In the genomic region with DNA sequence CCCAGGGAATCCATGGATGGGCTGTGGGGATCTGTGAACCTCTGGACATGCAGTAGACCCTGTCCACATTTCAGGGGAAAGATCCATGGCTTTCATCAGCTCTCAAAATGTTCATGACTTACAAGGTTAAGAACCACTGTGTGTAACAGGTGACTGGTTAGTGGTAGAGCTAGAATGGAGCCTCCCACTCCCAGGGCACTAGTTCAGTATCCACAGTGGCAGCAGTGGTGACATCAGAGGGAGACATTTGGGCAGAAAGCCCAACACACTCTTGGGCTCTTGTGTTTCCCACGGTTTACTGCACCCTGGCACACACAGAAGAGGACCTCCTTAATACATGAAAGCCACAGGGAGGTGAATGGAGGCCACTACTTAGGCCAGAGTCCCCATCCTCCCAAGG, we compare ENCODE assay signal across 32 cellular contexts. TPM values are rescaled to one million over a fixed set of nuclear protein-coding genes. Genes with fewer than 3 reads are reported as not detected.
"Had no signal": no experiment of that assay in that cellular context is flagged by ENCODE, and none has a peak within 500 bp of the region (broad histone marks: within the 10 kb centered on the region; RNA-seq: fewer than 3 reads in every experiment).

No MANE protein-coding gene starts in this region.

- DNase-seq: activated B cell treated with CpG ODN at 0.5 μM for 24 hours; activated CD4-positive, alpha-beta T cell treated with anti-CD3 and anti-CD28 coated beads for 48 hours; activated CD4-positive, alpha-beta T cell treated with anti-CD3 and anti-CD28 coated beads, Interleukin-2, amount 50 U/mL, for 1 hour; activated CD4-positive, alpha-beta T cell treated with anti-CD3 and anti-CD28 coated beads, Interleukin-2, amount 50 U/mL, for 48 hours; activated CD8-positive, alpha-beta memory T cell treated with anti-CD3 and anti-CD28 coated beads for 24 hours; activated CD8-positive, alpha-beta T cell treated with anti-CD3 and anti-CD28 coated beads for 36 hours; activated effector memory CD4-positive, alpha-beta T cell treated with Interleukin-2 at 50 U/mL for 16 hours; activated gamma-delta T cell treated with Interleukin-2 at 50 U/mL for 16 hours; activated naive CD4-positive, alpha-beta T cell treated with anti-CD3 and anti-CD28 coated beads, Interleukin-2, amount 50 U/mL, for 16 hours; activated naive CD4-positive, alpha-beta T cell treated with Interleukin-2 at 50 U/mL for 16 hours; activated naive CD8-positive, alpha-beta T cell treated with anti-CD3 and anti-CD28 coated beads for 36 hours; activated naive CD8-positive, alpha-beta T cell treated with anti-CD3 and anti-CD28 coated beads, Interleukin-2, amount 50 U/mL, for 24 hours; activated T-cell treated with anti-CD3 and anti-CD28 coated beads, Interleukin-2, amount 50 U/mL, for 4 hours; adrenal gland; amygdala; body of pancreas; central memory CD4-positive, alpha-beta T cell; dorsolateral prefrontal cortex; effector memory CD4-positive, alpha-beta T cell; endodermal cell; foreskin fibroblast; head of caudate nucleus; T-helper 1 cell; T-helper 17 cell; T1000; WERI-Rb-1 had no signal

- H3K4me1 Mint-ChIP-seq: activated B cell treated with CpG ODN at 0.5 μM for 24 hours; activated naive CD8-positive, alpha-beta T cell treated with anti-CD3 and anti-CD28 coated beads for 36 hours; activated T-helper 17 cell treated with anti-CD3 and anti-CD28 coated beads, Interleukin-2, amount 50 U/mL, for 72 hours; T-helper 17 cell had no signal

- H3K27ac ChIP-seq: adrenal gland, body of pancreas, cardiac muscle cell, coronary artery, dorsolateral prefrontal cortex, WERI-Rb-1 had no signal

- H3K4me3 Mint-ChIP-seq: activated B cell treated with CpG ODN at 0.5 μM for 24 hours; activated CD8-positive, alpha-beta T cell treated with anti-CD3 and anti-CD28 coated beads for 36 hours; activated naive CD8-positive, alpha-beta T cell treated with anti-CD3 and anti-CD28 coated beads for 36 hours; activated naive CD8-positive, alpha-beta T cell treated with anti-CD3 and anti-CD28 coated beads, Interleukin-2, amount 50 U/mL, for 24 hours; activated T-cell treated with anti-CD3 and anti-CD28 coated beads, Interleukin-2, amount 50 U/mL, for 4 hours; activated T-helper 17 cell treated with anti-CD3 and anti-CD28 coated beads, Interleukin-2, amount 50 U/mL, for 72 hours; dendritic cell treated with granulocyte-macrophage colony-stimulating factor and Interleukin-4, amounts not matched to agents 40 ng/mL and 50 ng/mL, for 4 days; endodermal cell; T-helper 17 cell; T-helper 2 cell treated with Interferon-gamma antibody and Interleukin-4, amounts not matched to agents 5 μg/mL and 100 μg/mL, for 36 hours had no signal

- H3K27ac Mint-ChIP-seq: activated B cell treated with CpG ODN at 0.5 μM for 24 hours; activated CD8-positive, alpha-beta T cell treated with anti-CD3 and anti-CD28 coated beads for 36 hours; activated naive CD8-positive, alpha-beta T cell treated with anti-CD3 and anti-CD28 coated beads for 36 hours; activated naive CD8-positive, alpha-beta T cell treated with anti-CD3 and anti-CD28 coated beads, Interleukin-2, amount 50 U/mL, for 24 hours; activated T-helper 17 cell treated with anti-CD3 and anti-CD28 coated beads, Interleukin-2, amount 50 U/mL, for 72 hours; dendritic cell treated with granulocyte-macrophage colony-stimulating factor and Interleukin-4, amounts not matched to agents 40 ng/mL and 50 ng/mL, for 4 days; endodermal cell; T-helper 17 cell; T-helper 2 cell treated with Interferon-gamma antibody and Interleukin-4, amounts not matched to agents 5 μg/mL and 100 μg/mL, for 36 hours had no signal

- H3K36me3 Mint-ChIP-seq: activated naive CD8-positive, alpha-beta T cell treated with anti-CD3 and anti-CD28 coated beads for 36 hours had no signal

- H3K9me3 Mint-ChIP-seq: activated B cell treated with CpG ODN at 0.5 μM for 24 hours; activated CD8-positive, alpha-beta T cell treated with anti-CD3 and anti-CD28 coated beads for 36 hours; activated naive CD8-positive, alpha-beta T cell treated with anti-CD3 and anti-CD28 coated beads for 36 hours; activated naive CD8-positive, alpha-beta T cell treated with anti-CD3 and anti-CD28 coated beads, Interleukin-2, amount 50 U/mL, for 24 hours; activated T-cell treated with anti-CD3 and anti-CD28 coated beads, Interleukin-2, amount 50 U/mL, for 4 hours; activated T-helper 17 cell treated with anti-CD3 and anti-CD28 coated beads, Interleukin-2, amount 50 U/mL, for 72 hours; dendritic cell treated with granulocyte-macrophage colony-stimulating factor and Interleukin-4, amounts not matched to agents 40 ng/mL and 50 ng/mL, for 4 days; endodermal cell; T-helper 2 cell treated with Interferon-gamma antibody and Interleukin-4, amounts not matched to agents 5 μg/mL and 100 μg/mL, for 36 hours had no signal

RNA-seq across cellular contexts. Expression of a gene that starts 9.1 kb away (rescaled TPM):
- polyA plus RNA-seq: adrenal gland, aorta, cardiac muscle cell had no signal

RNA-seq across cellular contexts. Expression of a gene that starts 11.6 kb away (rescaled TPM):
- polyA plus RNA-seq: adrenal gland, aorta, cardiac muscle cell had no signal

RNA-seq across cellular contexts. Expression of a gene that starts 36.7 kb away (rescaled TPM):
- polyA plus RNA-seq: cardiac muscle cell had no signal

RNA-seq across cellular contexts. Expression of a gene that starts 53.8 kb away (rescaled TPM):
- polyA plus RNA-seq: aorta, cardiac muscle cell had no signal
